Comparison of ENCODE assay signal across 1 cellular context in the genomic region with DNA sequence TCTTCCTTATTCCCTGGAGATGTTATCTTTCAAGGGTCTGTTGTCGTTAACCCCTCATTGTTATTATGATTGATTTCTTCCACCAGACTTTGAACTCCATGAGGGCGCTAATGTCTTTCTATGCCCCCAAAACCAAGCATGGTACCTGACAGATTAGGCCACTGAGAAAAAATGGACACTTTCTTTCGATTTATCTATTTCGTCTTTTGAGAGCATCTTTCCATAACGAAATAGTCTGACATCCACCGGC.
TF ChIP-seq lines count a peak whose summit lies in the region.

No MANE protein-coding gene starts in this region.

TF ChIP-seq in endothelial cell of umbilical vein, 7 proteins besides CTCF, POLR2A, EP300 and RAD21:
- TF ChIP-seq MYC (IDR thresholded peaks at IDR 0.05; ENCODE audit: low read depth, low read length) (no peak), JUN (IDR thresholded peaks at IDR 0.05; ENCODE audit: borderline replicate concordance, insufficient read depth, insufficient read length, low read depth) (no peak), FOS (IDR thresholded peaks at IDR 0.05; ENCODE audit: borderline replicate concordance, insufficient read depth, low read length) (no peak), MAX (IDR thresholded peaks at IDR 0.05; ENCODE audit: insufficient read depth, insufficient read length) (no peak), EZH2 (IDR thresholded peaks at IDR 0.05; ENCODE audit: borderline replicate concordance, low read depth, low read length, severe bottlenecking) (no peak), POLR2AphosphoS5 (IDR thresholded peaks at IDR 0.05; ENCODE audit: insufficient read depth, low read depth, low read length) (no peak), GATA2 (IDR thresholded peaks at IDR 0.05; ENCODE audit: insufficient read depth, insufficient read length, low read depth, low read length) (no peak)
